ENCODE assay signal across 9 cellular contexts in genomic region chr7:4774007-4774406, GRCh38. TPM values are rescaled to one million over a fixed set of nuclear protein-coding genes. Genes with fewer than 3 reads are reported as not detected.
DNase-seq lines count a peak whose midpoint lies in the region; ATAC-seq, FAIRE-seq and TF ChIP-seq lines count a peak whose summit lies in the region.
"Had no signal": no experiment of that assay in that cellular context is flagged by ENCODE, and none has a peak within 500 bp of the region (broad histone marks: within the 10 kb centered on the region; RNA-seq: fewer than 3 reads in every experiment).

No MANE protein-coding gene starts in this region.

- peak overlapping the region; percentile 98 for H3K4me3 Mint-ChIP-seq in activated T-cell treated with anti-CD3 and anti-CD28 coated beads, Interleukin-2, amount 50 U/mL, for 4 hours
- H3K4me3 Mint-ChIP-seq in WTC11, result peak overlapping the region; percentile 96
- H3K4me3 Mint-ChIP-seq in immature natural killer cell, result peak overlapping the region; percentile 98 to 99 (median 99)

- no peaks in the 10 kb centered on the region for H3K27me3 Mint-ChIP-seq in activated T-cell treated with anti-CD3 and anti-CD28 coated beads, Interleukin-2, amount 50 U/mL, for 4 hours (ENCODE audit: low read depth)
- H3K27me3 Mint-ChIP-seq in WTC11 (ENCODE audit: low read depth) (no peaks in the 10 kb centered on the region; the same call in 1 of the 2 replicates), immature natural killer cell (ENCODE audit: low read depth in 3 of 3) (peaks cover 10 to 21% (median 20%) of the 10 kb centered on the region in 3 donors)

- H3K9me3 ChIP-seq in stomach smooth muscle (ENCODE audit: control insufficient read depth in 2 of 2, low read length in 2 of 2), result no peaks in the 10 kb centered on the region

- H3K4me1 ChIP-seq in stomach smooth muscle (ENCODE audit: control insufficient read depth, insufficient read depth, low read length), result peaks cover 52% of the 10 kb centered on the region

- peak overlapping the region in 1 of 2 donors; percentile 69 for H3K4me3 ChIP-seq in stomach smooth muscle (ENCODE audit: low read length in 2 of 2)

- no peaks in the 10 kb centered on the region for H3K27me3 ChIP-seq in stomach smooth muscle (ENCODE audit: control insufficient read depth in 1 of 2, insufficient read depth in 2 of 2, low read length in 2 of 2)

- POLR2A ChIA-PET in WTC11 (lab: Charles Lee), result no interaction called here

- peaks cover 40% of the 10 kb centered on the region for H3K4me1 Mint-ChIP-seq in activated T-cell treated with anti-CD3 and anti-CD28 coated beads, Interleukin-2, amount 50 U/mL, for 4 hours (ENCODE audit: low read depth)
- H3K4me1 Mint-ChIP-seq in WTC11 (peaks cover 16% of the 10 kb centered on the region), immature natural killer cell (peaks cover 43 to 54% of the 10 kb centered on the region in 2 donors)

- DNase-seq in activated T-cell treated with anti-CD3 and anti-CD28 coated beads, Interleukin-2, amount 50 U/mL, for 4 hours, result no peak
- no peak for DNase-seq in activated T-cell treated with anti-CD3 and anti-CD28 coated beads, Interleukin-2, amount 50 U/mL, for 48 hours
- DNase-seq in WTC11 (ENCODE audit: low spot score), result no peak
- DNase-seq in immature natural killer cell, result no peak
- DNase-seq in NCI-H2227 treated with DMSO at 0.1 percent for 48 hours (lab: John Stamatoyannopoulos, UW), result no peak
- no peak for DNase-seq in HTR-8/SVneo (ENCODE audit: insufficient read length, low spot score)
- DNase-seq in midbrain (lab: John Stamatoyannopoulos, UW), result no peak
- DNase-seq: cerebellar nuclear complex had no signal

- H3K36me3 ChIP-seq in stomach smooth muscle (ENCODE audit: control insufficient read depth in 2 of 2, insufficient read depth in 2 of 2, low read length in 2 of 2), result peaks cover 4 to 10% of the 10 kb centered on the region in 2 donors

- H3K27ac Mint-ChIP-seq in WTC11 (peak overlapping the region; percentile 92), immature natural killer cell (peak overlapping the region; percentile 95 to 99 (median 99))

- H3K9ac ChIP-seq in stomach smooth muscle (ENCODE audit: low read length in 2 of 2), result peak overlapping the region in 1 of 2 donors; percentile 81

- H3K36me3 Mint-ChIP-seq in activated T-cell treated with anti-CD3 and anti-CD28 coated beads, Interleukin-2, amount 50 U/mL, for 4 hours (ENCODE audit: insufficient read depth), result peaks cover 11% of the 10 kb centered on the region
- 0 out of 2 replicates have a peak, but pooled peaks cover 3% of the 10 kb centered on the region for H3K36me3 Mint-ChIP-seq in WTC11
- H3K36me3 Mint-ChIP-seq in immature natural killer cell, result peaks cover 0 to 4% (median 4%) of the 10 kb centered on the region in 3 donors

- CTCF ChIA-PET in WTC11 (lab: Charles Lee), result interaction anchor here (0.6 to 2.6 kb wide), 2 partner anchors 18 kb away, joined by 4 to 75 read pairs; no protein-coding TSS in a partner anchor

- no peaks in the 10 kb centered on the region for H3K9me3 Mint-ChIP-seq in activated T-cell treated with anti-CD3 and anti-CD28 coated beads, Interleukin-2, amount 50 U/mL, for 4 hours
- H3K9me3 Mint-ChIP-seq in WTC11 (no peaks in the 10 kb centered on the region), immature natural killer cell (no peaks in the 10 kb centered on the region)

- no peak for ATAC-seq in activated T-cell treated with anti-CD3 and anti-CD28 coated beads, Interleukin-2, amount 50 U/mL, for 4 hours
- ATAC-seq in WTC11, result no peak

- FAIRE-seq in HTR-8/SVneo (lab: Jason Lieb, UNC), result no peak

- H3K27ac ChIP-seq in stomach smooth muscle (ENCODE audit: low read length), result peak overlapping the region; percentile 90

- TF ChIP-seq CTCF in WTC11 (IDR thresholded peaks at IDR 0.05), result no peak

TF ChIP-seq in WTC11, 78 proteins besides CTCF, POLR2A, EP300 and RAD21:
- TF ChIP-seq CREB1 (CRISPR knock-in tag; IDR thresholded peaks at IDR 0.05), result no peak

RNA-seq across cellular contexts. Expression of gene AP5Z1, which starts 1.4 kb away (rescaled TPM):
- total RNA-seq in activated T-cell treated with anti-CD3 and anti-CD28 coated beads, Interleukin-2, amount 50 U/mL, for 4 hours, result 10 to 100 TPM; 81.1 to 92.3 (median 84.4) TPM
- total RNA-seq in WTC11 (2021), result 25.6 to 29.4 TPM (median 27.9 TPM) in 3 replicates
- polyA plus RNA-seq in immature natural killer cell, result 10 to 100 TPM; 36.7 to 64.2 (median 50.6) TPM
